16 cellular contexts compared by ENCODE assay signal in genomic region chr4:6680372-6681034, GRCh38. TPM values are rescaled to one million over a fixed set of nuclear protein-coding genes. Genes with fewer than 3 reads are reported as not detected.
A peak's percentile ranks its signal among the peaks of the same experiment; 100 is the strongest.
DNase-seq lines count a peak whose midpoint lies in the region; ATAC-seq and TF ChIP-seq lines count a peak whose summit lies in the region.
"Had no signal": no experiment of that assay in that cellular context is flagged by ENCODE, and none has a peak within 500 bp of the region (broad histone marks: within the 10 kb centered on the region; RNA-seq: fewer than 3 reads in every experiment).

No MANE protein-coding gene starts in this region.

- DNase-seq in Caco-2 (peak in 1 of 2 experiments; percentile 43), immature natural killer cell (no peak), left ventricle myocardium inferior (no peak), HT-29 (ENCODE audit: low spot score) (no peak)
- no peak for DNase-seq in activated CD8-positive, alpha-beta T cell treated with anti-CD3 and anti-CD28 coated beads, Interleukin-2, amount 10 ng/mL, durations not matched to agents 7 days and 5 days
- DNase-seq: activated naive CD4-positive, alpha-beta T cell treated with anti-CD3 and anti-CD28 coated beads, Interleukin-2, amount 50 U/mL, for 16 hours; CD4-positive, alpha-beta memory T cell; central memory CD4-positive, alpha-beta T cell; naive thymus-derived CD8-positive, alpha-beta T cell; NCI-H2081; NCI-H526 treated with DMSO at 0.1 percent for 48 hours; right cardiac atrium; stomach had no signal

- no peak overlapping the region for H3K4me3 Mint-ChIP-seq in Caco-2 (ENCODE audit: unreplicated experiment)
- no peak overlapping the region for H3K4me3 Mint-ChIP-seq in activated CD8-positive, alpha-beta T cell treated with anti-CD3 and anti-CD28 coated beads, Interleukin-2, amount 10 ng/mL, durations not matched to agents 7 days and 5 days
- H3K4me3 Mint-ChIP-seq in immature natural killer cell: no peak overlapping the region

- no peak overlapping the region for H3K27ac Mint-ChIP-seq in Caco-2 (ENCODE audit: unreplicated experiment)
- H3K27ac Mint-ChIP-seq in activated CD8-positive, alpha-beta T cell treated with anti-CD3 and anti-CD28 coated beads, Interleukin-2, amount 10 ng/mL, durations not matched to agents 7 days and 5 days: peak overlapping the region; percentile 18
- peak overlapping the region in 5 of 6 donors; percentile 30 to 66 (median 40) for H3K27ac Mint-ChIP-seq in immature natural killer cell

- H3K9me3 ChIP-seq in Caco-2 (no peaks in the 10 kb centered on the region), left ventricle myocardium inferior (replicated peaks) (no peaks in the 10 kb centered on the region)

- intact Hi-C loops in Caco-2 (cut with micrococcal nuclease; ENCODE audit: unreplicated experiment): loop anchor here (10.0 kb wide), 1 partner anchor 56 kb away; no protein-coding TSS in a partner anchor
- intact Hi-C loops in left ventricle myocardium inferior (cut with micrococcal nuclease): no loop called here

- H3K27ac ChIP-seq in left ventricle myocardium inferior (replicated peaks): no peak overlapping the region
- H3K27ac ChIP-seq: hepatocyte, stomach had no signal

- H3K36me3 ChIP-seq in Caco-2 (ENCODE audit: control insufficient read depth, insufficient read depth, low read length): peaks cover 4% of the 10 kb centered on the region
- H3K36me3 ChIP-seq in left ventricle myocardium inferior: peaks cover 10% of the 10 kb centered on the region

- POLR2A ChIA-PET in Caco-2 (lab: Charles Lee): no interaction called here
- POLR2A ChIA-PET in activated CD8-positive, alpha-beta T cell treated with anti-CD3 and anti-CD28 coated beads, Interleukin-2, amount 10 ng/mL, durations not matched to agents 7 days and 5 days (lab: Charles Lee): interaction anchor here (1.1 to 1.9 kb wide), 2 partner anchors 16 to 40 kb away, joined by 3 to 7 read pairs; partner anchors contain the start of gene MRFAP1

- H3K4me1 Mint-ChIP-seq in Caco-2 (ENCODE audit: low read depth, unreplicated experiment) (peaks cover 12% of the 10 kb centered on the region), immature natural killer cell (peaks cover 54 to 66% of the 10 kb centered on the region in 2 donors)
- peaks cover 65% of the 10 kb centered on the region for H3K4me1 Mint-ChIP-seq in activated CD8-positive, alpha-beta T cell treated with anti-CD3 and anti-CD28 coated beads, Interleukin-2, amount 10 ng/mL, durations not matched to agents 7 days and 5 days (ENCODE audit: low read depth)

- no peaks in the 10 kb centered on the region for H3K27me3 Mint-ChIP-seq in Caco-2 (ENCODE audit: insufficient read depth, unreplicated experiment)
- no peaks in the 10 kb centered on the region for H3K27me3 Mint-ChIP-seq in activated CD8-positive, alpha-beta T cell treated with anti-CD3 and anti-CD28 coated beads, Interleukin-2, amount 10 ng/mL, durations not matched to agents 7 days and 5 days (ENCODE audit: low read depth)
- peaks cover 0 to 3% (median 0%) of the 10 kb centered on the region in 3 donors for H3K27me3 Mint-ChIP-seq in immature natural killer cell (ENCODE audit: low read depth in 3 of 3)
- H3K27me3 Mint-ChIP-seq: CD4-positive, alpha-beta memory T cell; naive thymus-derived CD8-positive, alpha-beta T cell had no signal

- H3K27me3 ChIP-seq in Caco-2 (replicated peaks; ENCODE audit: control insufficient read depth, insufficient read depth, low read length): no peaks in the 10 kb centered on the region
- H3K27me3 ChIP-seq in left ventricle myocardium inferior (ENCODE audit: low read depth): no peaks in the 10 kb centered on the region
- H3K27me3 ChIP-seq: hepatocyte, stomach had no signal

- ATAC-seq in activated CD8-positive, alpha-beta T cell treated with anti-CD3 and anti-CD28 coated beads, Interleukin-2, amount 10 ng/mL, durations not matched to agents 7 days and 5 days: no peak
- no peak for ATAC-seq in HG03159 (IDR thresholded peaks at IDR 0.05; ENCODE audit: unreplicated experiment)
- ATAC-seq: naive thymus-derived CD8-positive, alpha-beta T cell; right cardiac atrium had no signal

- no peaks in the 10 kb centered on the region for H3K9me3 Mint-ChIP-seq in Caco-2 (ENCODE audit: unreplicated experiment)
- H3K9me3 Mint-ChIP-seq in activated CD8-positive, alpha-beta T cell treated with anti-CD3 and anti-CD28 coated beads, Interleukin-2, amount 10 ng/mL, durations not matched to agents 7 days and 5 days (ENCODE audit: insufficient read depth): no peaks in the 10 kb centered on the region
- no peaks in the 10 kb centered on the region for H3K9me3 Mint-ChIP-seq in immature natural killer cell

- CTCF ChIA-PET in Caco-2 (lab: Charles Lee): interaction anchor here (1.3 kb wide), 1 partner anchor 10 kb away, joined by 4 read pairs; no protein-coding TSS in a partner anchor
- CTCF ChIA-PET in activated CD8-positive, alpha-beta T cell treated with anti-CD3 and anti-CD28 coated beads, Interleukin-2, amount 10 ng/mL, durations not matched to agents 7 days and 5 days (lab: Charles Lee): interaction anchor here (0.7 to 2.4 kb wide), 7 partner anchors 10 to 32 kb away, joined by 3 to 16 read pairs (median 5); no protein-coding TSS in a partner anchor

- H3K4me1 ChIP-seq in Caco-2 (peaks cover 9% of the 10 kb centered on the region), left ventricle myocardium inferior (peaks cover 24% of the 10 kb centered on the region)

- no TSS peak for BruUV-seq in Caco-2 (replicated peaks; lab: Mats Ljungman, UMichigan)

- TF ChIP-seq CTCF in Caco-2 (IDR thresholded peaks at IDR 0.05; ENCODE audit: insufficient read depth in 1 of 2, low read depth in 1 of 2, low read length in 1 of 2, severe bottlenecking in 1 of 2, unreplicated experiment in 1 of 2) (peak; percentile 18 to 22), GM12874 (IDR thresholded peaks at IDR 0.05; ENCODE audit: insufficient read depth, low read depth, low read length) (peak; percentile 47), left ventricle myocardium inferior (IDR thresholded peaks at IDR 0.05; ENCODE audit: borderline replicate concordance) (no peak)

- H3K4me3 ChIP-seq in Caco-2 (ENCODE audit: low read depth, low read length): no peak overlapping the region
- H3K4me3 ChIP-seq in left ventricle myocardium inferior: no peak overlapping the region
- H3K4me3 ChIP-seq: hepatocyte, stomach had no signal

- H3K36me3 Mint-ChIP-seq in Caco-2 (ENCODE audit: insufficient read depth, unreplicated experiment) (peaks cover 22% of the 10 kb centered on the region), immature natural killer cell (peaks cover 13 to 29% (median 14%) of the 10 kb centered on the region in 3 donors)
- peaks cover 71% of the 10 kb centered on the region for H3K36me3 Mint-ChIP-seq in activated CD8-positive, alpha-beta T cell treated with anti-CD3 and anti-CD28 coated beads, Interleukin-2, amount 10 ng/mL, durations not matched to agents 7 days and 5 days (ENCODE audit: low read depth)

RNA-seq across cellular contexts. Expression of gene S100P, which starts 13.2 kb away (rescaled TPM):
- total RNA-seq in Caco-2 (2022) (70.8 and 96.9 TPM in 2 replicates), left ventricle myocardium inferior (not detected)
- 1 to 10 TPM; 8.3 to 8.5 TPM for total RNA-seq in activated CD8-positive, alpha-beta T cell treated with anti-CD3 and anti-CD28 coated beads, Interleukin-2, amount 10 ng/mL, durations not matched to agents 7 days and 5 days
- polyA plus RNA-seq in immature natural killer cell: 1 to 10 TPM in 1 of 3 donors, not detected in 2; 1.5 TPM
- 412 and 628 TPM in 2 replicates for total RNA-seq in HT-29 (2014; rRNA removed; shearing (Covaris generic))

RNA-seq across cellular contexts. Expression of gene MRFAP1L1, which starts 29.2 kb away (rescaled TPM):
- total RNA-seq in Caco-2 (2022) (46.4 and 47.5 TPM in 2 replicates), left ventricle myocardium inferior (41.5 TPM)
- 10 to 100 TPM; 65.5 to 67.4 TPM for total RNA-seq in activated CD8-positive, alpha-beta T cell treated with anti-CD3 and anti-CD28 coated beads, Interleukin-2, amount 10 ng/mL, durations not matched to agents 7 days and 5 days
- polyA plus RNA-seq in immature natural killer cell: 100 to 1,000 TPM in 2 of 3 donors, 10 to 100 TPM in 1; 81.3 to 159 (median 139) TPM
- 41.6 and 43.4 TPM in 2 replicates for total RNA-seq in HT-29 (2014; rRNA removed; shearing (Covaris generic))

RNA-seq across cellular contexts. Expression of gene BLOC1S4, which starts 35.5 kb away (rescaled TPM):
- total RNA-seq in Caco-2 (2022) (16.6 and 17.2 TPM in 2 replicates), left ventricle myocardium inferior (7.1 TPM)
- total RNA-seq in activated CD8-positive, alpha-beta T cell treated with anti-CD3 and anti-CD28 coated beads, Interleukin-2, amount 10 ng/mL, durations not matched to agents 7 days and 5 days: 10 to 100 TPM; 19.6 to 21.5 TPM
- 10 to 100 TPM; 53.5 to 65.8 (median 54.2) TPM for polyA plus RNA-seq in immature natural killer cell
- 28.7 and 31.3 TPM in 2 replicates for total RNA-seq in HT-29 (2014; rRNA removed; shearing (Covaris generic))

RNA-seq across cellular contexts. Expression of gene MRFAP1, which starts 40.0 kb away (rescaled TPM):
- total RNA-seq in Caco-2 (2022) (245 and 254 TPM in 2 replicates), left ventricle myocardium inferior (223 TPM)
- total RNA-seq in activated CD8-positive, alpha-beta T cell treated with anti-CD3 and anti-CD28 coated beads, Interleukin-2, amount 10 ng/mL, durations not matched to agents 7 days and 5 days: 100 to 1,000 TPM; 105 TPM
- polyA plus RNA-seq in immature natural killer cell: 100 to 1,000 TPM; 143 to 174 (median 161) TPM
- 92.4 and 106 TPM in 2 replicates for total RNA-seq in HT-29 (2014; rRNA removed; shearing (Covaris generic))
